8 cellular contexts compared by ENCODE assay signal in genomic region chrX:48911407-48912182, GRCh38. TPM values are rescaled to one million over a fixed set of nuclear protein-coding genes. Genes with fewer than 3 reads are reported as not detected.
A peak's percentile ranks its signal among the peaks of the same experiment; 100 is the strongest.
DNase-seq lines count a peak whose midpoint lies in the region; ATAC-seq and TF ChIP-seq lines count a peak whose summit lies in the region.

Gene SLC35A2 (minus strand): TSS chrX:48911646. CDS start chrX:48911636, 10 bp downstream.

- peaks cover 30% of the 10 kb centered on the region for H3K4me1 Mint-ChIP-seq in T-helper 1 cell treated with Interleukin-12 subunit alpha and Interleukin-12 subunit beta and Interleukin-4 antibody, amounts not matched to agents 30 μg/mL and 1 μg/mL, for 36 hours (ENCODE audit: low read depth)

- peak within 1 kb of the TSS; percentile 82 for H3K4me3 ChIP-seq in GM12864 (ENCODE audit: low read depth, low read length)
- H3K4me3 ChIP-seq in adrenal gland: peak within 1 kb of the TSS; percentile 21 to 82 (median 26)
- peak within 1 kb of the TSS; percentile 65 for H3K4me3 ChIP-seq in upper lobe of right lung

- H3K4me1 ChIP-seq in adrenal gland (replicated peaks in 1 of 2) (peaks cover 0 to 5% of the 10 kb centered on the region in 2 donors), upper lobe of right lung (no peaks in the 10 kb centered on the region)

- no peak for TF ChIP-seq CTCF in GM12864 (IDR thresholded peaks at IDR 0.05; ENCODE audit: low read depth, low read length, missing control alignments)
- no peak for TF ChIP-seq CTCF in adrenal gland (IDR thresholded peaks at IDR 0.05)
- TF ChIP-seq CTCF in upper lobe of right lung (IDR thresholded peaks at IDR 0.05): no peak

- ATAC-seq in HG02798 (IDR thresholded peaks at IDR 0.05; ENCODE audit: poor library complexity, unreplicated experiment): peak; percentile 73
- peak; percentile 89 to 92 for ATAC-seq in left cardiac atrium
- peak; percentile 93 for ATAC-seq in upper lobe of right lung

- H3K9me3 Mint-ChIP-seq in T-helper 1 cell treated with Interleukin-12 subunit alpha and Interleukin-12 subunit beta and Interleukin-4 antibody, amounts not matched to agents 30 μg/mL and 1 μg/mL, for 36 hours: no peaks in the 10 kb centered on the region

- WGBS in adrenal gland, 4 donors: 0 to 41% (median 15%) methylated on average over 16 to 60 of the region's 60 CpGs

- H3K27ac ChIP-seq in adrenal gland: peak within 1 kb of the TSS; percentile 66 to 87 (median 76)
- peak within 1 kb of the TSS; percentile 80 for H3K27ac ChIP-seq in upper lobe of right lung

- peak within 1 kb of the TSS; percentile 98 for H3K27ac Mint-ChIP-seq in T-helper 1 cell treated with Interleukin-12 subunit alpha and Interleukin-12 subunit beta and Interleukin-4 antibody, amounts not matched to agents 30 μg/mL and 1 μg/mL, for 36 hours

- H3K27me3 Mint-ChIP-seq in T-helper 1 cell treated with Interleukin-12 subunit alpha and Interleukin-12 subunit beta and Interleukin-4 antibody, amounts not matched to agents 30 μg/mL and 1 μg/mL, for 36 hours (ENCODE audit: low read depth): no peaks in the 10 kb centered on the region

- peaks cover 42% of the 10 kb centered on the region for H3K36me3 Mint-ChIP-seq in T-helper 1 cell treated with Interleukin-12 subunit alpha and Interleukin-12 subunit beta and Interleukin-4 antibody, amounts not matched to agents 30 μg/mL and 1 μg/mL, for 36 hours (ENCODE audit: low read depth)

- DNase-seq in GM12864 (ENCODE audit: low read depth) (no peak), NCI-H187 (lab: John Stamatoyannopoulos, UW) (peak; percentile 44 to 67), adrenal gland (peak; percentile 77 to 89 (median 83)), left cardiac atrium (peak; percentile 86), posterior vena cava (ENCODE audit: low spot score) (peak; percentile 93), upper lobe of right lung (peak; percentile 90)

- intact Hi-C loops in adrenal gland (cut with DNase I): no loop called here
- intact Hi-C loops in left cardiac atrium (cut with DNase I): no loop called here
- intact Hi-C loops in posterior vena cava (cut with DNase I): loop anchor here in 1 of 2 donors (10.0 kb wide), 1 partner anchor 63 kb away; the partner anchor contains the start of gene KCND1
- intact Hi-C loops in upper lobe of right lung (cut with DNase I): no loop called here

- peak within 1 kb of the TSS; percentile 96 for H3K4me3 Mint-ChIP-seq in T-helper 1 cell treated with Interleukin-12 subunit alpha and Interleukin-12 subunit beta and Interleukin-4 antibody, amounts not matched to agents 30 μg/mL and 1 μg/mL, for 36 hours

- no peaks in the 10 kb centered on the region for H3K9me3 ChIP-seq in adrenal gland (replicated peaks in 1 of 3)
- no peaks in the 10 kb centered on the region for H3K9me3 ChIP-seq in upper lobe of right lung

- TF ChIP-seq POLR2A in adrenal gland (IDR thresholded peaks at IDR 0.05): peak in 1 of 2 donors; percentile 67

- H3K36me3 ChIP-seq in adrenal gland (replicated peaks in 1 of 2): no peaks in the 10 kb centered on the region
- no peaks in the 10 kb centered on the region for H3K36me3 ChIP-seq in upper lobe of right lung

- H3K27me3 ChIP-seq in adrenal gland: no peaks in the 10 kb centered on the region
- H3K27me3 ChIP-seq in upper lobe of right lung: no peaks in the 10 kb centered on the region

RNA-seq across cellular contexts. Expression of gene SLC35A2, which starts in this region (rescaled TPM):
- total RNA-seq in adrenal gland (10 to 100 TPM; 29.4 to 59.7 (median 33.2) TPM), left cardiac atrium (10 to 100 TPM; 13.8 to 17.4 TPM), posterior vena cava (10 to 100 TPM; 11.5 to 14.7 TPM), upper lobe of right lung (22.6 TPM)
- polyA plus RNA-seq in adrenal gland: 10 to 100 TPM in 2 of 3 donors, 1 to 10 TPM in 1; 5.1 to 33.5 (median 11.1) TPM

Comparison
In these comparisons a context has a peak if more than half of its experiments do, and no peak if none do; other contexts are left out.
1. H3K4me3 ChIP-seq: peak in every context shown above with its lines; median percentile 82 in GM12864; 65 in upper lobe of right lung; 26 in adrenal gland.